In the genomic region with DNA sequence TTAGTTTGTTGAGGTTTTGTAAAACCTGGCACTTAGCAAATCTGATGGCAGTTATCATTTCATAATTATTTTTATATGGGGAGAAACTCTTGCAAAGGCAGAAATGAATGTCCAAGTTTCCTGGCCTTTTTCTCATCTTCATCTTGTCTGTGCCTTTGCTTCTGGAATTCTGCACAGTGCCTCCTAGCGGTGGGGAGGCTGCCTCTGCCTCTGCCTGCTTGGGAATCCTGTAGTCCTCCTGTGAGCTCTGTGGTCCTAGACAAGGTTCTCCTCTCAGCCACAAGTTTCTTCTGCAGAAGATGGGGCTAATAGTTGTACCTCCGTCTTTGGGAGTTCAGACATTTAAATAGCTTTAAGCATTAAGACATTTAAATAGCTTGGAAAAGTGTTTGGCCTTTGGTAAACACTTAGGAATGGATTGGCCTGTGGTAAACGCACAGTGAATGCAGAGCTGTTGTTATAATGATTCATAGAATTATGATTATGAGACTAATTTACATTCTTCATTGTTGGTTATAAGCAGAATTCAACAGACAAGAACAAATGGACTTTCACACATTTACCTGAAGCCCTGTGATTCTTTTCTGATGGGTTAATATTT, we compare ENCODE assay signal across 11 cellular contexts.
DNase-seq lines count a peak whose midpoint lies in the region; ATAC-seq and TF ChIP-seq lines count a peak whose summit lies in the region.
"Had no signal": no experiment of that assay in that cellular context is flagged by ENCODE, and none has a peak within 500 bp of the region (broad histone marks: within the 10 kb centered on the region; RNA-seq: fewer than 3 reads in every experiment).

No MANE protein-coding gene starts in this region.

- no peaks in the 10 kb centered on the region for H3K4me1 ChIP-seq in Caco-2
- H3K4me1 ChIP-seq in naive thymus-derived CD4-positive, alpha-beta T cell (ENCODE audit: control insufficient read depth in 2 of 2, insufficient read depth in 2 of 2, low read length in 2 of 2): no peaks in the 10 kb centered on the region
- H3K4me1 ChIP-seq: upper lobe of left lung had no signal

- H3K27ac ChIP-seq in naive thymus-derived CD4-positive, alpha-beta T cell (ENCODE audit: low read depth, low read length): no peak overlapping the region
- H3K27ac ChIP-seq: upper lobe of left lung had no signal

- no peaks in the 10 kb centered on the region for H3K27me3 Mint-ChIP-seq in Caco-2 (ENCODE audit: insufficient read depth, unreplicated experiment)
- H3K27me3 Mint-ChIP-seq in naive thymus-derived CD4-positive, alpha-beta T cell: no peaks in the 10 kb centered on the region

- intact Hi-C loops in Caco-2 (cut with micrococcal nuclease; ENCODE audit: unreplicated experiment): loop anchor here (2.0 kb wide), 1 partner anchor 121 kb away; no protein-coding TSS in a partner anchor
- intact Hi-C loops in naive thymus-derived CD4-positive, alpha-beta T cell (cut with micrococcal nuclease): loop anchor here (2.0 to 5.0 kb wide), 3 partner anchors 144 to 727 kb away; no protein-coding TSS in a partner anchor

- peak; percentile 14 to 60 for TF ChIP-seq CTCF in Caco-2 (IDR thresholded peaks at IDR 0.05; ENCODE audit: insufficient read depth in 1 of 2, low read depth in 1 of 2, low read length in 1 of 2, severe bottlenecking in 1 of 2, unreplicated experiment in 1 of 2)

- H3K4me3 Mint-ChIP-seq in Caco-2 (ENCODE audit: unreplicated experiment): no peak overlapping the region
- H3K4me3 Mint-ChIP-seq in naive thymus-derived CD4-positive, alpha-beta T cell: no peak overlapping the region

- H3K9me3 ChIP-seq in Caco-2: no peaks in the 10 kb centered on the region
- no peaks in the 10 kb centered on the region for H3K9me3 ChIP-seq in naive thymus-derived CD4-positive, alpha-beta T cell (ENCODE audit: control insufficient read depth in 2 of 3, low read length in 3 of 3)
- H3K9me3 ChIP-seq: upper lobe of left lung had no signal

- H3K27ac Mint-ChIP-seq in Caco-2 (ENCODE audit: unreplicated experiment): no peak overlapping the region
- peak overlapping the region in 1 of 9 donors; percentile 56 for H3K27ac Mint-ChIP-seq in naive thymus-derived CD4-positive, alpha-beta T cell

- H3K4me3 ChIP-seq in Caco-2 (ENCODE audit: low read depth, low read length): no peak overlapping the region
- H3K4me3 ChIP-seq in naive thymus-derived CD4-positive, alpha-beta T cell (ENCODE audit: low read length): no peak overlapping the region
- H3K4me3 ChIP-seq: upper lobe of left lung had no signal

- no TSS peak for BruUV-seq in Caco-2 (replicated peaks; lab: Mats Ljungman, UMichigan)

- ATAC-seq in HG02678 (IDR thresholded peaks at IDR 0.05; ENCODE audit: unreplicated experiment): no peak
- no peak for ATAC-seq in naive thymus-derived CD4-positive, alpha-beta T cell
- no peak for ATAC-seq in GM18909 (IDR thresholded peaks at IDR 0.05; ENCODE audit: poor library complexity, unreplicated experiment)
- ATAC-seq: right cardiac atrium had no signal

- no peaks in the 10 kb centered on the region for H3K36me3 ChIP-seq in Caco-2 (ENCODE audit: control insufficient read depth, insufficient read depth, low read length)
- peaks cover 10 to 66% (median 10%) of the 10 kb centered on the region in 3 experiments for H3K36me3 ChIP-seq in naive thymus-derived CD4-positive, alpha-beta T cell (ENCODE audit: control insufficient read depth in 2 of 3, insufficient read depth in 3 of 3, low read length in 3 of 3)

- H3K36me3 Mint-ChIP-seq in Caco-2 (ENCODE audit: insufficient read depth, unreplicated experiment): peaks cover 8% of the 10 kb centered on the region
- H3K36me3 Mint-ChIP-seq in naive thymus-derived CD4-positive, alpha-beta T cell: peaks cover 11 to 62% (median 30%) of the 10 kb centered on the region in 5 donors

- H3K4me1 Mint-ChIP-seq in Caco-2 (ENCODE audit: low read depth, unreplicated experiment): no peaks in the 10 kb centered on the region
- H3K4me1 Mint-ChIP-seq in naive thymus-derived CD4-positive, alpha-beta T cell: peaks cover 14 to 21% (median 18%) of the 10 kb centered on the region in 7 donors

- CTCF ChIA-PET in Caco-2 (lab: Charles Lee): interaction anchor here (0.7 to 1.1 kb wide), 3 partner anchors 9 to 122 kb away, joined by 3 read pairs; no protein-coding TSS in a partner anchor
- CTCF ChIA-PET in naive thymus-derived CD4-positive, alpha-beta T cell (lab: Charles Lee): interaction anchor here (0.6 kb wide), 1 partner anchor 289 kb away, joined by 3 read pairs; no protein-coding TSS in a partner anchor

- peak; percentile 36 to 39 for DNase-seq in Caco-2
- DNase-seq in HT1080 (ENCODE audit: low read depth): peak; percentile 42
- DNase-seq in amniotic epithelial cell (ENCODE audit: low read depth): peak; percentile 20
- peak; percentile 6 for DNase-seq in kidney glomerular epithelial cell (lab: John Stamatoyannopoulos, UW)
- DNase-seq in central memory CD4-positive, alpha-beta T cell: no peak
- DNase-seq in naive thymus-derived CD4-positive, alpha-beta T cell: no peak
- DNase-seq: effector memory CD4-positive, alpha-beta T cell; right cardiac atrium; upper lobe of left lung had no signal

- POLR2A ChIA-PET in Caco-2 (lab: Charles Lee): no interaction called here
- POLR2A ChIA-PET in naive thymus-derived CD4-positive, alpha-beta T cell (lab: Charles Lee): no interaction called here

- H3K27me3 ChIP-seq in Caco-2 (replicated peaks; ENCODE audit: control insufficient read depth, insufficient read depth, low read length): no peaks in the 10 kb centered on the region
- no peaks in the 10 kb centered on the region for H3K27me3 ChIP-seq in naive thymus-derived CD4-positive, alpha-beta T cell (ENCODE audit: control insufficient read depth in 2 of 2, insufficient read depth in 2 of 2, low read length in 2 of 2)
- H3K27me3 ChIP-seq: upper lobe of left lung had no signal

- no peaks in the 10 kb centered on the region for H3K9me3 Mint-ChIP-seq in Caco-2 (ENCODE audit: unreplicated experiment)
- H3K9me3 Mint-ChIP-seq in naive thymus-derived CD4-positive, alpha-beta T cell: no peaks in the 10 kb centered on the region

Comparison
In these comparisons a context has a peak if more than half of its experiments do, and no peak if none do; other contexts are left out.
1. DNase-seq: peak in Caco-2 (2 of 2), HT1080 (single experiment), amniotic epithelial cell (single experiment) and kidney glomerular epithelial cell (single experiment); none in central memory CD4-positive, alpha-beta T cell (single experiment) and naive thymus-derived CD4-positive, alpha-beta T cell (0 of 9).